ENCODE assay signal across 8 cellular contexts in the genomic region with DNA sequence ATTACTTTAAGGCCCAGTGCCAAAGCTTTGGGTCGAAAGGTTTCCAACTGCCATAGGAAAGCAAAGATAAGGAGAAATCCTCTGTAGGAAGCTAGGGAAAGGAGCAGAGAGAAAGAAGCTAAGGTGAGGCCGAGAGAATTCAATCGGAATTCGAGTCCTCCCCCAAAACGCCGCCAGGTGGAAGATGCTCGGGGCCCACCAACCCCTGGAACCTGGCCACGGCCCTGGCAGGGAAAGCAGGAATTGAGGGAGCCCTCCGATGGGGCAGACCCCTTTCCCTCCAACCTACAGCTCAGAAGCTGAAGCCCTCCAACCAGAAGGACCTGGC. TPM values are rescaled to one million over a fixed set of nuclear protein-coding genes. Genes with fewer than 3 reads are reported as not detected.
DNase-seq lines count a peak whose midpoint lies in the region; ATAC-seq and TF ChIP-seq lines count a peak whose summit lies in the region.

No MANE protein-coding gene starts in this region.

- peaks cover 0 to 4% (median 0%) of the 10 kb centered on the region in 6 donors for H3K36me3 ChIP-seq in spleen

- peak overlapping the region; percentile 61 to 90 (median 78) for H3K4me3 ChIP-seq in spleen

- DNase-seq in CD14-positive monocyte (ENCODE audit: low spot score) (no peak), hepatic stellate cell (ENCODE audit: low spot score) (peak; percentile 18), spleen (no peak), anterior cingulate cortex (lab: John Stamatoyannopoulos, UW) (no peak), NCI-H1417 (lab: John Stamatoyannopoulos, UW) (no peak)
- DNase-seq in activated CD4-positive, alpha-beta memory T cell treated with anti-CD3 and anti-CD28 coated beads, Interleukin-2, amount 10 ng/mL, durations not matched to agents 7 days and 5 days = no peak

- H3K27me3 ChIP-seq in spleen (replicated peaks in 1 of 7) = no peaks in the 10 kb centered on the region

- H3K4me1 ChIP-seq in spleen = peaks cover 10 to 70% (median 56%) of the 10 kb centered on the region in 6 donors

- peak overlapping the region; percentile 86 to 92 for H3K4me3 Mint-ChIP-seq in CD14-positive monocyte
- peak overlapping the region; percentile 85 for H3K4me3 Mint-ChIP-seq in activated CD4-positive, alpha-beta memory T cell treated with anti-CD3 and anti-CD28 coated beads, Interleukin-2, amount 10 ng/mL, durations not matched to agents 7 days and 5 days

- peak overlapping the region; percentile 91 to 97 (median 95) for H3K27ac ChIP-seq in spleen

- no peaks in the 10 kb centered on the region for H3K9me3 ChIP-seq in spleen

- 0 to 1% (median 1%) methylated on average over 9 of the region's 9 CpGs for WGBS in spleen, 5 donors

- peaks cover 0 to 2% (median 0%) of the 10 kb centered on the region in 3 donors for H3K27me3 Mint-ChIP-seq in CD14-positive monocyte (ENCODE audit: low read depth in 3 of 3)
- H3K27me3 Mint-ChIP-seq in activated CD4-positive, alpha-beta memory T cell treated with anti-CD3 and anti-CD28 coated beads, Interleukin-2, amount 10 ng/mL, durations not matched to agents 7 days and 5 days = no peaks in the 10 kb centered on the region

- ATAC-seq in HG02623 (IDR thresholded peaks at IDR 0.05; ENCODE audit: unreplicated experiment) = peak; percentile 12
- ATAC-seq in HG02588 (IDR thresholded peaks at IDR 0.05; ENCODE audit: unreplicated experiment) = no peak

- peaks cover 3 to 16% of the 10 kb centered on the region in 2 donors for H3K36me3 Mint-ChIP-seq in CD14-positive monocyte
- H3K36me3 Mint-ChIP-seq in activated CD4-positive, alpha-beta memory T cell treated with anti-CD3 and anti-CD28 coated beads, Interleukin-2, amount 10 ng/mL, durations not matched to agents 7 days and 5 days (ENCODE audit: low read depth) = peaks cover 32% of the 10 kb centered on the region

- intact Hi-C loops in CD14-positive monocyte (cut with micrococcal nuclease) (loop anchor here (5.0 kb wide), 3 partner anchors 36 to 91 kb away; a partner anchor contains a TSS), spleen (cut with DNase I; ENCODE audit: low total_unique reads) (no loop called here)

- H3K4me1 Mint-ChIP-seq in CD14-positive monocyte = peaks cover 70% of the 10 kb centered on the region
- peaks cover 62% of the 10 kb centered on the region for H3K4me1 Mint-ChIP-seq in activated CD4-positive, alpha-beta memory T cell treated with anti-CD3 and anti-CD28 coated beads, Interleukin-2, amount 10 ng/mL, durations not matched to agents 7 days and 5 days

- peaks cover 0 to 3% (median 0%) of the 10 kb centered on the region in 7 donors for H3K9me3 Mint-ChIP-seq in CD14-positive monocyte
- no peaks in the 10 kb centered on the region for H3K9me3 Mint-ChIP-seq in activated CD4-positive, alpha-beta memory T cell treated with anti-CD3 and anti-CD28 coated beads, Interleukin-2, amount 10 ng/mL, durations not matched to agents 7 days and 5 days

- peak overlapping the region; percentile 88 to 95 (median 93) for H3K27ac Mint-ChIP-seq in CD14-positive monocyte
- peak overlapping the region; percentile 80 for H3K27ac Mint-ChIP-seq in activated CD4-positive, alpha-beta memory T cell treated with anti-CD3 and anti-CD28 coated beads, Interleukin-2, amount 10 ng/mL, durations not matched to agents 7 days and 5 days

- POLR2A ChIA-PET in activated CD4-positive, alpha-beta memory T cell treated with anti-CD3 and anti-CD28 coated beads, Interleukin-2, amount 10 ng/mL, durations not matched to agents 7 days and 5 days (lab: Charles Lee) = interaction anchor here (1.8 to 4.0 kb wide), 4 partner anchors 14 to 1336 kb away, joined by 4 to 34 read pairs (median 21); a partner anchor contains a TSS

- TF ChIP-seq POLR2A in spleen (IDR thresholded peaks at IDR 0.05) = no peak

- CTCF ChIA-PET in activated CD4-positive, alpha-beta memory T cell treated with anti-CD3 and anti-CD28 coated beads, Interleukin-2, amount 10 ng/mL, durations not matched to agents 7 days and 5 days (lab: Charles Lee) = interaction anchor here (0.5 to 5.5 kb wide), 9 partner anchors 9 to 602 kb away, joined by 3 to 35 read pairs (median 4); a partner anchor contains a TSS

- TF ChIP-seq CTCF in CD14-positive monocyte (IDR thresholded peaks at IDR 0.05) (no peak), spleen (IDR thresholded peaks at IDR 0.05 in 8 of 11, conservative IDR thresholded peaks at IDR 0.05 in 3 of 11) (peak in 1 of 11 experiments; percentile 12)

RNA-seq across cellular contexts. Expression of a gene that starts 0.5 kb away (rescaled TPM):
- 10 to 100 TPM; 26.1 to 41.1 TPM for polyA plus RNA-seq in CD14-positive monocyte
- total RNA-seq in activated CD4-positive, alpha-beta memory T cell treated with anti-CD3 and anti-CD28 coated beads, Interleukin-2, amount 10 ng/mL, durations not matched to agents 7 days and 5 days = 10 to 100 TPM; 35.1 to 37.1 TPM
- 10 to 100 TPM; 33.0 to 54.6 (median 37.9) TPM for total RNA-seq in spleen
- polyA plus RNA-seq in spleen = 10 to 100 TPM; 10.3 to 16.8 (median 15.2) TPM

RNA-seq across cellular contexts. Expression of a gene that starts 21.4 kb away (rescaled TPM):
- polyA plus RNA-seq in CD14-positive monocyte (10 to 100 TPM; 18.6 to 19.4 TPM), spleen (10 to 100 TPM; 13.3 to 19.8 (median 19.5) TPM)
- total RNA-seq in activated CD4-positive, alpha-beta memory T cell treated with anti-CD3 and anti-CD28 coated beads, Interleukin-2, amount 10 ng/mL, durations not matched to agents 7 days and 5 days = 10 to 100 TPM; 13.3 to 14.0 TPM
- total RNA-seq in spleen = 10 to 100 TPM; 11.3 to 19.4 (median 16.3) TPM

RNA-seq across cellular contexts. Expression of a gene that starts 47.1 kb away (rescaled TPM):
- polyA plus RNA-seq in CD14-positive monocyte (100 to 1,000 TPM; 138 to 162 TPM), spleen (10 to 100 TPM; 35.0 to 65.8 (median 43.7) TPM)
- 10 to 100 TPM; 66.2 to 69.2 TPM for total RNA-seq in activated CD4-positive, alpha-beta memory T cell treated with anti-CD3 and anti-CD28 coated beads, Interleukin-2, amount 10 ng/mL, durations not matched to agents 7 days and 5 days
- 100 to 1,000 TPM in 1 of 7 donors, 10 to 100 TPM in 6; 40.7 to 105 (median 48.1) TPM for total RNA-seq in spleen
